In genomic region chr4:112236040-112236439, GRCh38 we compare ENCODE assay signal across 24 cellular contexts.
"Had no signal": no experiment of that assay in that cellular context is flagged by ENCODE, and none has a peak within 500 bp of the region (broad histone marks: within the 10 kb centered on the region; RNA-seq: fewer than 3 reads in every experiment).

No MANE protein-coding gene starts in this region.

- H3K36me3 Mint-ChIP-seq: activated naive CD4-positive, alpha-beta T cell treated with anti-CD3 and anti-CD28 coated beads, Interleukin-2, amount 10 ng/mL, durations not matched to agents 7 days and 5 days; activated naive CD8-positive, alpha-beta T cell treated with anti-CD3 and anti-CD28 coated beads for 36 hours had no signal

- H3K27ac Mint-ChIP-seq: activated CD4-positive, alpha-beta memory T cell treated with anti-CD3 and anti-CD28 coated beads for 36 hours; activated CD4-positive, alpha-beta T cell treated with anti-CD3 and anti-CD28 coated beads, Interleukin-2, amount 10 ng/mL, durations not matched to agents 7 days and 5 days; activated naive CD4-positive, alpha-beta T cell treated with anti-CD3 and anti-CD28 coated beads, Interleukin-2, amount 10 ng/mL, durations not matched to agents 7 days and 5 days; activated naive CD8-positive, alpha-beta T cell treated with anti-CD3 and anti-CD28 coated beads for 36 hours; activated T-helper 2 cell treated with anti-CD3 and anti-CD28 coated beads, Interferon-gamma antibody, Interleukin-2, Interleukin-4, amounts not matched to agents 10 μg/mL and 5 μg/mL and 100 μg/mL, durations not matched to agents 14 hours and 24 hours and 36 hours had no signal

- H3K36me3 ChIP-seq: Peyer's patch had no signal

- H3K27me3 Mint-ChIP-seq: activated CD4-positive, alpha-beta memory T cell treated with anti-CD3 and anti-CD28 coated beads for 36 hours; activated CD4-positive, alpha-beta T cell treated with anti-CD3 and anti-CD28 coated beads, Interleukin-2, amount 10 ng/mL, durations not matched to agents 7 days and 5 days; activated naive CD8-positive, alpha-beta T cell treated with anti-CD3 and anti-CD28 coated beads for 36 hours had no signal

- H3K4me3 ChIP-seq: Peyer's patch, SJCRH30 had no signal

- H3K9ac ChIP-seq: SK-N-SH had no signal

- H3K27ac ChIP-seq: Peyer's patch, RWPE1, SJCRH30, VCaP had no signal

- H3K9me2 ChIP-seq: SK-N-SH had no signal

- DNase-seq: activated CD4-positive, alpha-beta memory T cell treated with anti-CD3 and anti-CD28 coated beads for 36 hours; activated CD4-positive, alpha-beta T cell treated with anti-CD3 and anti-CD28 coated beads, Interleukin-2, amount 10 ng/mL, durations not matched to agents 7 days and 5 days; activated CD4-positive, CD25-positive, alpha-beta regulatory T cell; activated CD8-positive, alpha-beta memory T cell treated with anti-CD3 and anti-CD28 coated beads for 24 hours; activated gamma-delta T cell treated with Interleukin-2 at 50 U/mL for 16 hours; activated naive CD4-positive, alpha-beta T cell treated with anti-CD3 and anti-CD28 coated beads, Interleukin-2, amount 10 ng/mL, durations not matched to agents 7 days and 5 days; activated naive CD8-positive, alpha-beta T cell treated with anti-CD3 and anti-CD28 coated beads for 36 hours; activated T-cell treated with anti-CD3 and anti-CD28 coated beads, Interleukin-2, amount 50 U/mL, for 48 hours; anterior cingulate cortex; central memory CD4-positive, alpha-beta T cell; MM.1S; NCI-H1105; NCI-H1436; NCI-H1694 treated with DMSO at 0.1 percent for 48 hours; NCI-H2081; NCI-H510A treated with DMSO at 0.1 percent for 48 hours; Peyer's patch; Right ventricle myocardium superior; SJCRH30; SK-N-SH; T-helper 2 cell had no signal

- H3K4me3 Mint-ChIP-seq: activated CD4-positive, alpha-beta memory T cell treated with anti-CD3 and anti-CD28 coated beads for 36 hours; activated CD4-positive, alpha-beta T cell treated with anti-CD3 and anti-CD28 coated beads, Interleukin-2, amount 10 ng/mL, durations not matched to agents 7 days and 5 days; activated naive CD4-positive, alpha-beta T cell treated with anti-CD3 and anti-CD28 coated beads, Interleukin-2, amount 10 ng/mL, durations not matched to agents 7 days and 5 days; activated naive CD8-positive, alpha-beta T cell treated with anti-CD3 and anti-CD28 coated beads for 36 hours had no signal

- H3K4me2 ChIP-seq: SK-N-SH had no signal

- H3K27me3 ChIP-seq: Peyer's patch, SJCRH30 had no signal

- H3K9me3 Mint-ChIP-seq: activated CD4-positive, alpha-beta memory T cell treated with anti-CD3 and anti-CD28 coated beads for 36 hours; activated CD4-positive, alpha-beta T cell treated with anti-CD3 and anti-CD28 coated beads, Interleukin-2, amount 10 ng/mL, durations not matched to agents 7 days and 5 days; activated naive CD4-positive, alpha-beta T cell treated with anti-CD3 and anti-CD28 coated beads, Interleukin-2, amount 10 ng/mL, durations not matched to agents 7 days and 5 days; activated naive CD8-positive, alpha-beta T cell treated with anti-CD3 and anti-CD28 coated beads for 36 hours; activated T-helper 2 cell treated with anti-CD3 and anti-CD28 coated beads, Interferon-gamma antibody, Interleukin-2, Interleukin-4, amounts not matched to agents 10 μg/mL and 5 μg/mL and 100 μg/mL, durations not matched to agents 14 hours and 24 hours and 36 hours had no signal

- H3K9me3 ChIP-seq: Peyer's patch, SJCRH30, SK-N-SH had no signal
